ENCODE assay signal across 24 cellular contexts in the genomic region with DNA sequence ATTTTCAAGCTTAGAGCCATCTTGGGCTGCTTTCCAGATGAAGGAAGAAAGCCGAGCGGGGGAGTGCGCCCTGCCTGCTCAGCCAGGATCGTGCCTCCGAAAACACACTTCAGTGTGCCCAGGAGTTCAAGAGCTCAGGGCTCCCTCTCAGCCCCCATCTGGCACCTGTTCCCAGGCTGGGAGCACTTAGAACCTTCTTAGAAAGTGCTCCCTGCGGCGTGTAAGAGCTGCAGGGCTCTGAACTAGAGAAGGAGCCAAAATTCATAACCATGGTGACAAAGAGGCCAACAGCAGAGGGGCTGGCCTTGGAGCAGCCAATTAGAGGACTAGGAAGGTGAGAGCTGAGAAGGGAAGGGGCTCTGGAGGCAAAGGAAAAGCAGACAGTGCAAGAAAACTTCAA. TPM values are rescaled to one million over a fixed set of nuclear protein-coding genes. Genes with fewer than 3 reads are reported as not detected.
DNase-seq lines count a peak whose midpoint lies in the region; ATAC-seq and TF ChIP-seq lines count a peak whose summit lies in the region.
"Had no signal": no experiment of that assay in that cellular context is flagged by ENCODE, and none has a peak within 500 bp of the region (broad histone marks: within the 10 kb centered on the region; RNA-seq: fewer than 3 reads in every experiment).

No MANE protein-coding gene starts in this region.

- intact Hi-C loops in sigmoid colon (cut with DNase I): no loop called here
- intact Hi-C loops in naive thymus-derived CD4-positive, alpha-beta T cell (cut with micrococcal nuclease): no loop called here

- no peak overlapping the region for H3K4me3 ChIP-seq in Peyer's patch
- no peak overlapping the region for H3K4me3 ChIP-seq in sigmoid colon
- no peak overlapping the region for H3K4me3 ChIP-seq in naive thymus-derived CD4-positive, alpha-beta T cell (ENCODE audit: low read length)
- H3K4me3 ChIP-seq: lung, prostate gland, upper lobe of left lung had no signal

- no peak for TF ChIP-seq CTCF in Peyer's patch (IDR thresholded peaks at IDR 0.05)
- TF ChIP-seq CTCF in sigmoid colon (IDR thresholded peaks at IDR 0.05): no peak

- H3K36me3 ChIP-seq in Peyer's patch (no peaks in the 10 kb centered on the region), sigmoid colon (no peaks in the 10 kb centered on the region)
- H3K36me3 ChIP-seq in naive thymus-derived CD4-positive, alpha-beta T cell (ENCODE audit: control insufficient read depth in 2 of 3, insufficient read depth in 3 of 3, low read length in 3 of 3): no peaks in the 10 kb centered on the region
- H3K36me3 ChIP-seq: neutrophil, prostate gland, upper lobe of left lung had no signal

- H3K4me1 ChIP-seq in Peyer's patch (no peaks in the 10 kb centered on the region), sigmoid colon (no peaks in the 10 kb centered on the region)
- no peaks in the 10 kb centered on the region for H3K4me1 ChIP-seq in naive thymus-derived CD4-positive, alpha-beta T cell (ENCODE audit: control insufficient read depth in 2 of 2, insufficient read depth in 2 of 2, low read length in 2 of 2)
- H3K4me1 ChIP-seq: prostate gland had no signal

- H3K9me3 Mint-ChIP-seq in naive thymus-derived CD4-positive, alpha-beta T cell: no peaks in the 10 kb centered on the region
- H3K9me3 Mint-ChIP-seq in T-helper 2 cell treated with Interferon-gamma antibody and Interleukin-4, amounts not matched to agents 5 μg/mL and 100 μg/mL, for 36 hours: no peaks in the 10 kb centered on the region
- H3K9me3 Mint-ChIP-seq: activated CD8-positive, alpha-beta T cell treated with anti-CD3 and anti-CD28 coated beads for 36 hours; H9 had no signal

- CTCF ChIA-PET in naive thymus-derived CD4-positive, alpha-beta T cell (lab: Charles Lee): no interaction called here

- H3K27ac Mint-ChIP-seq in naive thymus-derived CD4-positive, alpha-beta T cell: no peak overlapping the region
- H3K27ac Mint-ChIP-seq in T-helper 2 cell treated with Interferon-gamma antibody and Interleukin-4, amounts not matched to agents 5 μg/mL and 100 μg/mL, for 36 hours: no peak overlapping the region
- H3K27ac Mint-ChIP-seq: activated CD8-positive, alpha-beta T cell treated with anti-CD3 and anti-CD28 coated beads for 36 hours; H9 had no signal

- H3K27ac ChIP-seq in Peyer's patch: no peak overlapping the region
- H3K27ac ChIP-seq in sigmoid colon: no peak overlapping the region
- no peak overlapping the region for H3K27ac ChIP-seq in naive thymus-derived CD4-positive, alpha-beta T cell (ENCODE audit: low read depth, low read length)
- H3K27ac ChIP-seq: neutrophil, prostate gland, upper lobe of left lung had no signal

- no peaks in the 10 kb centered on the region for H3K9me3 ChIP-seq in Peyer's patch
- no peaks in the 10 kb centered on the region for H3K9me3 ChIP-seq in sigmoid colon
- H3K9me3 ChIP-seq in naive thymus-derived CD4-positive, alpha-beta T cell (ENCODE audit: control insufficient read depth in 2 of 3, low read length in 3 of 3): no peaks in the 10 kb centered on the region
- H3K9me3 ChIP-seq: neutrophil, prostate gland, upper lobe of left lung had no signal

- ATAC-seq in naive thymus-derived CD4-positive, alpha-beta T cell: no peak
- ATAC-seq: activated CD8-positive, alpha-beta T cell treated with anti-CD3 and anti-CD28 coated beads for 36 hours; Panc1 had no signal

- H3K27me3 ChIP-seq in Peyer's patch (no peaks in the 10 kb centered on the region), sigmoid colon (no peaks in the 10 kb centered on the region)
- H3K27me3 ChIP-seq in naive thymus-derived CD4-positive, alpha-beta T cell (ENCODE audit: control insufficient read depth in 2 of 2, insufficient read depth in 2 of 2, low read length in 2 of 2): no peaks in the 10 kb centered on the region
- H3K27me3 ChIP-seq: dorsolateral prefrontal cortex, upper lobe of left lung had no signal

- DNase-seq in NCI-H1417 (lab: John Stamatoyannopoulos, UW) (peak in 2 of 3 experiments; percentile 47 to 74), NCI-H1417 treated with DMSO at 0.1 percent for 48 hours (lab: John Stamatoyannopoulos, UW) (no peak), NCI-H2107 (lab: John Stamatoyannopoulos, UW) (peak; percentile 16), Peyer's patch (peak in 2 of 3 donors; percentile 16 to 40), sigmoid colon (peak; percentile 53), SKM-1 treated with dmso at 0.1 percent for 144 hours (lab: John Stamatoyannopoulos, UW; ENCODE audit: unreplicated experiment) (no peak)
- DNase-seq in naive thymus-derived CD4-positive, alpha-beta T cell: no peak
- no peak for DNase-seq in T-helper 2 cell treated with Interferon-gamma antibody and Interleukin-4, amounts not matched to agents 5 μg/mL and 100 μg/mL, for 36 hours (ENCODE audit: low spot score)
- DNase-seq: 8988T; activated CD4-positive, CD25-positive, alpha-beta regulatory T cell treated with anti-CD3 and anti-CD28 coated beads, Interleukin-2, amount 50 U/mL, for 72 hours; activated CD8-positive, alpha-beta T cell treated with anti-CD3 and anti-CD28 coated beads for 36 hours; activated effector memory CD4-positive, alpha-beta T cell treated with anti-CD3 and anti-CD28 coated beads, Interleukin-2, amount 50 U/mL, for 16 hours; DND-41; dorsolateral prefrontal cortex; H9; islet precursor cell; NK-92 treated with Interleukin-12 subunit alpha and Interleukin-12 subunit beta, amount 100 ng/mL, for 24 hours; SIG-M5; T-helper 1 cell had no signal

- H3K4me1 Mint-ChIP-seq in naive thymus-derived CD4-positive, alpha-beta T cell: peaks cover 3 to 17% (median 12%) of the 10 kb centered on the region in 7 donors
- H3K4me1 Mint-ChIP-seq in T-helper 2 cell treated with Interferon-gamma antibody and Interleukin-4, amounts not matched to agents 5 μg/mL and 100 μg/mL, for 36 hours (ENCODE audit: low read depth): peaks cover 1% of the 10 kb centered on the region

- no peak overlapping the region for H3K4me3 Mint-ChIP-seq in naive thymus-derived CD4-positive, alpha-beta T cell
- H3K4me3 Mint-ChIP-seq in T-helper 2 cell treated with Interferon-gamma antibody and Interleukin-4, amounts not matched to agents 5 μg/mL and 100 μg/mL, for 36 hours: no peak overlapping the region
- H3K4me3 Mint-ChIP-seq: activated CD8-positive, alpha-beta T cell treated with anti-CD3 and anti-CD28 coated beads for 36 hours; H9 had no signal

- peaks cover 0 to 27% (median 0%) of the 10 kb centered on the region in 5 donors for H3K27me3 Mint-ChIP-seq in naive thymus-derived CD4-positive, alpha-beta T cell
- H3K27me3 Mint-ChIP-seq in T-helper 2 cell treated with Interferon-gamma antibody and Interleukin-4, amounts not matched to agents 5 μg/mL and 100 μg/mL, for 36 hours (ENCODE audit: low read depth): peaks cover 21% of the 10 kb centered on the region
- H3K27me3 Mint-ChIP-seq: activated CD8-positive, alpha-beta T cell treated with anti-CD3 and anti-CD28 coated beads for 36 hours had no signal

- TF ChIP-seq EP300 in sigmoid colon (IDR thresholded peaks at IDR 0.05): no peak

- no peaks in the 10 kb centered on the region for H3K36me3 Mint-ChIP-seq in naive thymus-derived CD4-positive, alpha-beta T cell
- H3K36me3 Mint-ChIP-seq in T-helper 2 cell treated with Interferon-gamma antibody and Interleukin-4, amounts not matched to agents 5 μg/mL and 100 μg/mL, for 36 hours (ENCODE audit: low read depth): no peaks in the 10 kb centered on the region

- POLR2A ChIA-PET in naive thymus-derived CD4-positive, alpha-beta T cell (lab: Charles Lee): interaction anchor here (0.9 to 1.6 kb wide), 2 partner anchors 16 to 58 kb away, joined by 3 to 7 read pairs; partner anchors contain the start of gene TNRC6C

- WGBS in sigmoid colon, 2 donors: 76 to 77% methylated on average over 7 of the region's 7 CpGs

- no peak for TF ChIP-seq POLR2A in Peyer's patch (IDR thresholded peaks at IDR 0.05)
- no peak for TF ChIP-seq POLR2A in sigmoid colon (IDR thresholded peaks at IDR 0.05)

RNA-seq across cellular contexts. Expression of gene TNRC6C, which starts 59.0 kb away (rescaled TPM):
- total RNA-seq in Peyer's patch (10 to 100 TPM in 3 of 4 donors, 1 to 10 TPM in 1; 9.7 to 70.1 (median 23.2) TPM), sigmoid colon (10 to 100 TPM in 3 of 4 donors, 1 to 10 TPM in 1; 5.8 to 22.1 (median 18.2) TPM)
- polyA plus RNA-seq in sigmoid colon: 1 to 10 TPM in 2 of 3 donors, under 1 TPM in 1; 0.92 to 6.3 (median 3.0) TPM
- total RNA-seq in naive thymus-derived CD4-positive, alpha-beta T cell: 100 to 1,000 TPM in 3 of 5 experiments, 10 to 100 TPM in 2; 28.6 to 133 (median 104) TPM
- polyA plus RNA-seq in naive thymus-derived CD4-positive, alpha-beta T cell: 1 to 10 TPM; 7.4 to 8.2 TPM

Comparison
In these comparisons a context has a peak if more than half of its experiments do, and no peak if none do; other contexts are left out.
1. DNase-seq: peak in NCI-H1417 (2 of 3), NCI-H2107 (single experiment), Peyer's patch (2 of 3) and sigmoid colon (single experiment); none in NCI-H1417 treated with DMSO at 0.1 percent for 48 hours (single experiment), SKM-1 treated with dmso at 0.1 percent for 144 hours (single experiment), naive thymus-derived CD4-positive, alpha-beta T cell (0 of 9) and T-helper 2 cell treated with Interferon-gamma antibody and Interleukin-4, amounts not matched to agents 5 μg/mL and 100 μg/mL, for 36 hours (single experiment).